In genomic region chr3:115922681-115923347, GRCh38 we compare ENCODE assay signal across 1 cellular context.
TF ChIP-seq lines count a peak whose summit lies in the region.

No MANE protein-coding gene starts in this region.

TF ChIP-seq in GM12878, 131 proteins besides CTCF, POLR2A, EP300 and RAD21 (continued from another document):
- TF ChIP-seq NR2C1 (IDR thresholded peaks at IDR 0.05) (no peak), SMAD1 (IDR thresholded peaks at IDR 0.05; ENCODE audit: low read depth, partially characterized antibody) (no peak), HCFC1 (IDR thresholded peaks at IDR 0.05; ENCODE audit: low read length) (no peak), SKIL (IDR thresholded peaks at IDR 0.05; ENCODE audit: low read depth, poor library complexity, severe bottlenecking) (no peak), E4F1 (IDR thresholded peaks at IDR 0.05; ENCODE audit: borderline replicate concordance, partially characterized antibody) (no peak), CREM (IDR thresholded peaks at IDR 0.05; ENCODE audit: low read depth) (no peak), FOXK2 (IDR thresholded peaks at IDR 0.05) (no peak), ZBTB33 (IDR thresholded peaks at IDR 0.05) (no peak), SP1 (IDR thresholded peaks at IDR 0.05; ENCODE audit: low read depth, low read length) (no peak), SUPT20H (IDR thresholded peaks at IDR 0.05; ENCODE audit: borderline replicate concordance, control insufficient read depth, low read depth, low read length) (no peak), MXI1 (IDR thresholded peaks at IDR 0.05; ENCODE audit: low read depth, low read length) (no peak), JUND (IDR thresholded peaks at IDR 0.05; ENCODE audit: low read depth, low read length) (no peak)
